1 cellular context compared by ENCODE assay signal in the genomic region with DNA sequence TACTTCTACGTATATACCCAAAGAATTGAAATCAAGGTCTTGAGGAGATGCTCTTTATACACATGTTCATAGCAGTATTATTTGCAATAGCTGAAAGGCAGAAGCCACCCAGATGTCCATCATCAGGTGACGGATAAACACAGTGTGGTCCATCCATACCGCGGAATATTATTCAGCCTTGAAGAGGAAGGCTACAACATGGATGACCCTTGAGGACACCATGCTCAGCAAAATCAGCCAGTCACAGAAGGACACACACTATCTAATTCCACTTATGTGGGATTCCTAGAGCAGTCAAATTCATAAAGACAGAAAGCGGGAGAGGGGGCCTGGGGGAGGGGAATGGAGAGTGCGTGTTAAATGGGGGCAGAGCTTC.
TF ChIP-seq lines count a peak whose summit lies in the region.

No MANE protein-coding gene starts in this region.

TF ChIP-seq in K562, 482 proteins besides CTCF, POLR2A, EP300 and RAD21:
- TF ChIP-seq PCBP1 (IDR thresholded peaks at IDR 0.05; ENCODE audit: low read depth, low read length, poor library complexity, severe bottlenecking), result no peak
- TF ChIP-seq, protein P1, sequence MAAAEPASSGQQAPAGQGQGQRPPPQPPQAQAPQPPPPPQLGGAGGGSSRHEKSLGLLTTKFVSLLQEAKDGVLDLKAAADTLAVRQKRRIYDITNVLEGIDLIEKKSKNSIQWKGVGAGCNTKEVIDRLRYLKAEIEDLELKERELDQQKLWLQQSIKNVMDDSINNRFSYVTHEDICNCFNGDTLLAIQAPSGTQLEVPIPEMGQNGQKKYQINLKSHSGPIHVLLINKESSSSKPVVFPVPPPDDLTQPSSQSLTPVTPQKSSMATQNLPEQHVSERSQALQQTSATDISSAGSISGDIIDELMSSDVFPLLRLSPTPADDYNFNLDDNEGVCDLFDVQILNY (CRISPR knock-in tag; IDR thresholded peaks at IDR 0.05), result no peak
- peak; percentile 45 for TF ChIP-seq ZNF146 (CRISPR knock-in tag; IDR thresholded peaks at IDR 0.05; ENCODE audit: unreplicated experiment)
- no peak for TF ChIP-seq SRSF3 (IDR thresholded peaks at IDR 0.05; ENCODE audit: insufficient read depth, low read length)
- no peak for TF ChIP-seq POLR2H (tag; IDR thresholded peaks at IDR 0.05; ENCODE audit: low read depth)
